In the genomic region with DNA sequence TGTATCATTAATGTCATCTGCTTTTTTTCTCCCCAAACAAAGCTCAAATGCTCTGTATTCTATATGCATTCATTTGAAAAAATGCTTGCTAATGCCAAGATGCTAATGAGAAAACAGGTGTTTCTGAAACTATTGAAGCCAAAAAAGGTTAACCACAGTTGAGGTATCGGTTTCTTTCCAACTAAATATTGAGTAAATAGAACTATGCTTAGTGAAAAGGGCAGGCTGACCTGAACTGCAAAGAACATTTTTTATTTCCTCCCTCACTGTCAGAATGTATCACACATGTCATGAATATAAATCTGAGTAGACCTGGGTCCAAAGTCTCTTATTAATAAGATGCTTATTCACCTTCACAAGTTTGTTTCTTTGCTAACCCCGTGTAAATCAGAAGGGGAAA, we compare ENCODE assay signal across 1 cellular context.
TF ChIP-seq lines count a peak whose summit lies in the region.

No MANE protein-coding gene starts in this region.

TF ChIP-seq in GM23338, 12 proteins besides CTCF, POLR2A, EP300 and RAD21 (continued from another document):
- TF ChIP-seq ZNF462 (CRISPR knock-in tag; IDR thresholded peaks at IDR 0.05) (no peak), ZNF114 (CRISPR knock-in tag; IDR thresholded peaks at IDR 0.05) (no peak), REST (IDR thresholded peaks at IDR 0.05; ENCODE audit: unreplicated experiment) (no peak)
